In the genomic region with DNA sequence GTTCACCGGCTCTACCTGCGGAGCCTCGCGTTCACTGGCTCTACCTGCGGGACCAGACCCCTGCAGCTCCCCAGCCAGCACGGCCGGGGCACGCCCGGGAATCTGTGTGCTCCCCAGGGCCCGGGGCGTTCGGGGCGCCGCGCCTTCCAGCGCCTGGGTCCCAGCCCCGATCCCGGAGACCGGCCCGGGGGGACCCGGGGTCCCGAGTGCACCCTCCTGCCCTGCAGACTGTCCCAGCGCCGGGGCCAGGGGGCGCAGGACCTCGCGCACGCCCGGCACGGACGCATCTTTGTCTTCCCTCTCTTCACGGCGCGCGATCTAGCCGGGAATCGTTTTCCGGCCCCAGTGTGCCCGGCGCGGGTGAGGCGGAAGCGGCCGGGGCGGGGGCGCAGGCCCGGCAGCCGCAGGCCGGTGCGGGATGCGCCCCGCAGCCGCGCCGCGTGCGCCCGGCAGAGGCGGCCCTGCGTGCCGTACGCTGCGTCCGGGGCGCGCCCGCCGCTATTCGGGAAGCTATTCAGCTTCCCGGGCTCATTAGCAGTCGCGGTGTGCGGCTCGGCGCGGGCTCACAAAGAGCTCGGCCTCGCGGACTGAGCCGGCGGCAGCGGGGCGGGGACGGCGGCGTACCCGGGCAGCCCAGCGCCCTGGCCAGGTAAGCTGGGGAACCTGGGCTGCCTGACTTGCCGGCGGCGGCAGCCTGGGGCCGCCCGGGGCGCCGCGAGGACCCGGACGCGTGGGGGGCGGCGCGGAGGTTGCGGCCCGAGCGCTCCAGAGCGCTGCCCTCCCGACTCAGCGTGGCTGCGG, we compare ENCODE assay signal across 9 cellular contexts. TPM values are rescaled to one million over a fixed set of nuclear protein-coding genes. Genes with fewer than 3 reads are reported as not detected.
A peak's percentile ranks its signal among the peaks of the same experiment; 100 is the strongest.
DNase-seq lines count a peak whose midpoint lies in the region; ATAC-seq, FAIRE-seq and TF ChIP-seq lines count a peak whose summit lies in the region.
"Had no signal": no experiment of that assay in that cellular context is flagged by ENCODE, and none has a peak within 500 bp of the region (broad histone marks: within the 10 kb centered on the region; RNA-seq: fewer than 3 reads in every experiment).

APBA2 (plus strand) TSS at position 345 of the 801 bp plus-strand sequence. CDS start 167,911 bp downstream, outside the sequence.

- peaks cover 41% of the 10 kb centered on the region for H3K79me2 ChIP-seq in K562 (ENCODE audit: control insufficient read depth, insufficient read depth, low read length)

- intact Hi-C loops in K562 (cut with micrococcal nuclease), result no loop called here

- H3K9ac ChIP-seq in K562 (ENCODE audit: insufficient read depth in 1 of 2, low read depth in 2 of 2, low read length in 2 of 2), result peak within 1 kb of the TSS; percentile 74 to 89; a peak in 3 of 4 replicates

- H3K27ac ChIP-seq in K562 (ENCODE audit: extremely low read depth, low read depth, low read length), result peak within 1 kb of the TSS; percentile 83

- H3K4me2 ChIP-seq in K562 (ENCODE audit: insufficient read depth, low read length), result peak within 1 kb of the TSS; percentile 63

- POLR2A ChIA-PET in T-cell (lab: Charles Lee) (interaction anchor here in 1 of 2 donors (0.6 kb wide), 1 partner anchor 55 kb away, joined by 3 read pairs; no protein-coding TSS in a partner anchor), K562 (lab: Yijun Ruan, JAX) (interaction anchor here (0.6 kb wide), 2 partner anchors 17 to 236 kb away, joined by 3 to 5 read pairs; no protein-coding TSS in a partner anchor)

- no peak for TF ChIP-seq EP300 in K562 (IDR thresholded peaks at IDR 0.05; ENCODE audit: low read length)

- peaks cover 4% of the 10 kb centered on the region for H3K36me3 Mint-ChIP-seq in T-cell

- no peaks in the 10 kb centered on the region for H3K27me3 ChIP-seq in K562 (ENCODE audit: control insufficient read depth in 2 of 2, insufficient read depth in 2 of 2, low read length in 2 of 2)

- 3% methylated on average over 66 of the region's 109 CpGs for WGBS in K562 (ENCODE audit: insufficient coverage, low coverage, missing lambda C conversion rate)

- H3K4me1 ChIP-seq in K562 (replicated peaks in 1 of 2; ENCODE audit: control insufficient read depth in 2 of 2, insufficient read depth in 2 of 2, low read length in 2 of 2), result peaks cover 15 to 42% of the 10 kb centered on the region in 2 experiments

- no TSS peak for BruUV-seq in K562 (replicated peaks; lab: Mats Ljungman, UMichigan)

- peak; percentile 80 for DNase-seq in DMS53 (lab: John Stamatoyannopoulos, UW)
- no peak for DNase-seq in DMS53 treated with DMSO at 0.1 percent for 48 hours (lab: John Stamatoyannopoulos, UW; ENCODE audit: unreplicated experiment)
- DNase-seq in T-cell, result peak in 33 of 34 experiments; percentile 18 to 67 (median 47)
- peak; percentile 60 to 80 (median 73) for DNase-seq in K562 (ENCODE audit: extremely low read depth in 1 of 4, low spot score in 3 of 4)
- peak; percentile 57 for DNase-seq in iris pigment epithelial cell (ENCODE audit: low read depth)
- peak; percentile 57 for DNase-seq in stimulated activated CD4-positive, alpha-beta T cell treated with anti-CD3 and anti-CD28 coated beads, Interleukin-4, amount 100 ng/mL, for 1 hour
- DNase-seq: activated B cell treated with CpG ODN at 0.5 μM for 24 hours had no signal

- in situ Hi-C loops in K562 (cut with MboI), result no loop called here

- H3K9me3 Mint-ChIP-seq in T-cell, result no peaks in the 10 kb centered on the region
- H3K9me3 Mint-ChIP-seq: activated B cell treated with CpG ODN at 0.5 μM for 24 hours had no signal

- H3K4me3 Mint-ChIP-seq in T-cell, result peak within 1 kb of the TSS; percentile 85 to 89 (median 88)
- H3K4me3 Mint-ChIP-seq: activated B cell treated with CpG ODN at 0.5 μM for 24 hours had no signal

- H3K36me3 ChIP-seq in K562 (ENCODE audit: control insufficient read depth, insufficient read depth, low read length), result no peaks in the 10 kb centered on the region

- H3K9me3 ChIP-seq in K562 (replicated peaks; ENCODE audit: control insufficient read depth, insufficient read depth, low read depth, low read length), result no peaks in the 10 kb centered on the region

- H3K27me3 Mint-ChIP-seq in T-cell, result peaks cover 0 to 3% of the 10 kb centered on the region in 2 donors

- CTCF ChIA-PET in T-cell (lab: Charles Lee) (interaction anchor here in 1 of 2 donors (1.2 kb wide), 1 partner anchor 90 kb away, joined by 3 read pairs; no protein-coding TSS in a partner anchor), K562 (lab: Yijun Ruan, JAX; ENCODE audit: low intra/inter-chr PET ratio) (no interaction called here)

- TF ChIP-seq POLR2A in K562 (conservative IDR thresholded peaks at IDR 0.05), result no peak

- TF ChIP-seq RAD21 in K562 (CRISPR knock-in tag; conservative IDR thresholded peaks at IDR 0.05 in 1 of 2, IDR thresholded peaks at IDR 0.05 in 1 of 2), result no peak; a peak in 1 of 4 replicates

- peaks cover 38 to 48% (median 41%) of the 10 kb centered on the region in 3 donors for H3K4me1 Mint-ChIP-seq in T-cell
- H3K4me1 Mint-ChIP-seq: activated B cell treated with CpG ODN at 0.5 μM for 24 hours had no signal

- H3K4me3 ChIP-seq in K562, result peak within 1 kb of the TSS; percentile 75

- H2AFZ ChIP-seq in K562 (ENCODE audit: low read depth, low read length), result peak within 1 kb of the TSS; percentile 87

- peaks cover 7% of the 10 kb centered on the region; the same call in 1 of the 2 replicates for H4K20me1 ChIP-seq in K562 (replicated peaks; ENCODE audit: control insufficient read depth, insufficient read depth, low read length)

- FAIRE-seq in K562 (lab: Jason Lieb, UNC), result no peak

- peak within 1 kb of the TSS; percentile 99 to 100 for H3K27ac Mint-ChIP-seq in T-cell
- H3K27ac Mint-ChIP-seq: activated B cell treated with CpG ODN at 0.5 μM for 24 hours had no signal

- no peaks in the 10 kb centered on the region for H3K9me1 ChIP-seq in K562 (ENCODE audit: control insufficient read depth, insufficient read depth, low read length)

- TF ChIP-seq CTCF in K562 (IDR thresholded peaks at IDR 0.05 in 2 of 3, conservative IDR thresholded peaks at IDR 0.05 in 1 of 3; ENCODE audit: insufficient read depth in 2 of 3, low read depth in 1 of 3, low read length in 3 of 3), result no peak

- ATAC-seq in T-cell (replicated peaks in 1 of 4), result peak; percentile 62 to 68 (median 68)
- ATAC-seq in K562, result peak; percentile 71
- ATAC-seq in HG02642 (IDR thresholded peaks at IDR 0.05; ENCODE audit: poor library complexity, unreplicated experiment), result no peak
- ATAC-seq in GM19328 (IDR thresholded peaks at IDR 0.05; ENCODE audit: unreplicated experiment), result no peak

TF ChIP-seq in K562, 482 proteins besides CTCF, POLR2A, EP300 and RAD21 (continues in another document):
- no peak for TF ChIP-seq DPF2 (IDR thresholded peaks at IDR 0.05)
- TF ChIP-seq SMARCC2 (IDR thresholded peaks at IDR 0.05; ENCODE audit: low read depth), result no peak
- TF ChIP-seq GATAD2A (IDR thresholded peaks at IDR 0.05), result no peak
- TF ChIP-seq ESRRB (CRISPR knock-in tag; IDR thresholded peaks at IDR 0.05; ENCODE audit: borderline replicate concordance), result no peak
- TF ChIP-seq, protein P1, sequence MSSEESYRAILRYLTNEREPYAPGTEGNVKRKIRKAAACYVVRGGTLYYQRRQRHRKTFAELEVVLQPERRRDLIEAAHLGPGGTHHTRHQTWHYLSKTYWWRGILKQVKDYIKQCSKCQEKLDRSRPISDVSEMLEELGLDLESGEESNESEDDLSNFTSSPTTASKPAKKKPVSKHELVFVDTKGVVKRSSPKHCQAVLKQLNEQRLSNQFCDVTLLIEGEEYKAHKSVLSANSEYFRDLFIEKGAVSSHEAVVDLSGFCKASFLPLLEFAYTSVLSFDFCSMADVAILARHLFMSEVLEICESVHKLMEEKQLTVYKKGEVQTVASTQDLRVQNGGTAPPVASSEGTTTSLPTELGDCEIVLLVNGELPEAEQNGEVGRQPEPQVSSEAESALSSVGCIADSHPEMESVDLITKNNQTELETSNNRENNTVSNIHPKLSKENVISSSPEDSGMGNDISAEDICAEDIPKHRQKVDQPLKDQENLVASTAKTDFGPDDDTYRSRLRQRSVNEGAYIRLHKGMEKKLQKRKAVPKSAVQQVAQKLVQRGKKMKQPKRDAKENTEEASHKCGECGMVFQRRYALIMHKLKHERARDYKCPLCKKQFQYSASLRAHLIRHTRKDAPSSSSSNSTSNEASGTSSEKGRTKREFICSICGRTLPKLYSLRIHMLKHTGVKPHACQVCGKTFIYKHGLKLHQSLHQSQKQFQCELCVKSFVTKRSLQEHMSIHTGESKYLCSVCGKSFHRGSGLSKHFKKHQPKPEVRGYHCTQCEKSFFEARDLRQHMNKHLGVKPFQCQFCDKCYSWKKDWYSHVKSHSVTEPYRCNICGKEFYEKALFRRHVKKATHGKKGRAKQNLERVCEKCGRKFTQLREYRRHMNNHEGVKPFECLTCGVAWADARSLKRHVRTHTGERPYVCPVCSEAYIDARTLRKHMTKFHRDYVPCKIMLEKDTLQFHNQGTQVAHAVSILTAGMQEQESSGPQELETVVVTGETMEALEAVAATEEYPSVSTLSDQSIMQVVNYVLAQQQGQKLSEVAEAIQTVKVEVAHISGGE (CRISPR knock-in tag; IDR thresholded peaks at IDR 0.05), result 0 out of 6 replicates have a peak, but pooled peaks of 1 of the 3 experiments have one; percentile 26
- 0 out of 2 replicates have a peak, but pooled peaks have one; percentile 44 for TF ChIP-seq SIN3B (IDR thresholded peaks at IDR 0.05; ENCODE audit: low read depth)

RNA-seq across cellular contexts. Expression of gene APBA2, which starts in this region (rescaled TPM):
- total RNA-seq in T-cell, result 100 to 1,000 TPM in 2 of 5 donors, 10 to 100 TPM in 3; 78.9 to 118 (median 94.9) TPM
- total RNA-seq in K562 (2011; cell fraction: chromatin; rRNA removed; ENCODE audit: low replicate concordance), result 105 and 234 TPM in 2 replicates
- total RNA-seq in K562 (2011; cell fraction: nucleolus; rRNA removed), result 91.2 and 97.2 TPM in 2 replicates
- total RNA-seq in K562 (2011; cell fraction: nucleoplasm; rRNA removed), result 85.9 and 89.9 TPM in 2 replicates
- 40.9 and 46.5 TPM in 2 replicates for total RNA-seq in K562 (2014; rRNA removed)
- 10.4 and 13.6 TPM in 2 replicates for total RNA-seq in K562 (2014; rRNA removed; fragmentation: Illumina TruSeq; extraction: Trizol)
- 25.2 and 26.2 TPM in 2 replicates for total RNA-seq in K562 (2015; rRNA removed; fragmentation: Illumina TruSeq; extraction: Trizol)
- 30.8 and 32.5 TPM in 2 replicates for total RNA-seq in K562 (2021)
- polyA plus RNA-seq in K562 (2011; rRNA removed), result 27.8 and 36.1 TPM in 2 replicates
- polyA plus RNA-seq in K562 (2011; cell fraction: cytosol; rRNA removed), result 27.5 and 45.8 TPM in 2 replicates
- polyA plus RNA-seq in K562 (2011; cell fraction: nucleus; rRNA removed), result 70.5 and 109 TPM in 2 replicates
- polyA plus RNA-seq in K562 (2012), result 25.0 and 39.9 TPM in 2 replicates
- polyA plus RNA-seq in K562 (2014; fragmentation: Illumina TruSeq; extraction: Trizol), result 17.1 and 25.2 TPM in 2 replicates
- polyA plus RNA-seq in K562 (2014; fragmentation: Nextera tagmentation; extraction: Ambion mirVana), result under 1 TPM; 0.24 to 0.35 TPM
- polyA plus RNA-seq in K562 (2014; rRNA removed), result 30.7 and 37.1 TPM in 2 replicates
- polyA minus RNA-seq in K562 (2011; rRNA and poly(A)+ RNA removed), result 21.7 and 35.1 TPM in 2 replicates
- 28.8 and 31.9 TPM in 2 replicates for polyA minus RNA-seq in K562 (2011; cell fraction: cytosol; rRNA and poly(A)+ RNA removed)
- polyA minus RNA-seq in K562 (2011; cell fraction: nucleus; rRNA and poly(A)+ RNA removed), result 25.7 and 46.8 TPM in 2 replicates
- total RNA-seq: activated B cell treated with CpG ODN at 0.5 μM for 24 hours had no signal

Comparison
In these comparisons a context has a peak if more than half of its experiments do, and no peak if none do; other contexts are left out.
1. ATAC-seq: peak in T-cell (4 of 4) and K562 (single experiment); none in HG02642 (single experiment) and GM19328 (single experiment).